ENCODE assay signal across 8 cellular contexts in genomic region chr20:36835025-36835424, GRCh38. TPM values are rescaled to one million over a fixed set of nuclear protein-coding genes. Genes with fewer than 3 reads are reported as not detected.
A peak's percentile ranks its signal among the peaks of the same experiment; 100 is the strongest.
DNase-seq lines count a peak whose midpoint lies in the region; ATAC-seq and TF ChIP-seq lines count a peak whose summit lies in the region.

No MANE protein-coding gene starts in this region.

- H3K27ac Mint-ChIP-seq in Caco-2 (ENCODE audit: unreplicated experiment) = peak overlapping the region; percentile 86

- no peak for TF ChIP-seq EP300 in ovary (IDR thresholded peaks at IDR 0.05)

- peaks cover 8% of the 10 kb centered on the region for H3K4me1 Mint-ChIP-seq in Caco-2 (ENCODE audit: low read depth, unreplicated experiment)

- H3K36me3 ChIP-seq in Caco-2 (ENCODE audit: control insufficient read depth, insufficient read depth, low read length) (no peaks in the 10 kb centered on the region), OCI-LY7 (ENCODE audit: insufficient read depth, low read length) (no peaks in the 10 kb centered on the region), duodenal mucosa (ENCODE audit: control insufficient read depth in 1 of 2, insufficient read depth in 2 of 2, low read length in 2 of 2) (no peaks in the 10 kb centered on the region), ovary (no peaks in the 10 kb centered on the region)

- H3K27me3 ChIP-seq in Caco-2 (replicated peaks; ENCODE audit: control insufficient read depth, insufficient read depth, low read length) (no peaks in the 10 kb centered on the region), duodenal mucosa (ENCODE audit: control insufficient read depth in 1 of 2, insufficient read depth in 2 of 2, low read length in 2 of 2) (no peaks in the 10 kb centered on the region), ovary (no peaks in the 10 kb centered on the region)

- TF ChIP-seq CTCF in Caco-2 (IDR thresholded peaks at IDR 0.05; ENCODE audit: insufficient read depth in 1 of 2, low read depth in 1 of 2, low read length in 1 of 2, severe bottlenecking in 1 of 2, unreplicated experiment in 1 of 2) (no peak), OCI-LY7 (conservative IDR thresholded peaks at IDR 0.05; ENCODE audit: low read length) (no peak), ovary (IDR thresholded peaks at IDR 0.05) (no peak)

- no peaks in the 10 kb centered on the region for H3K9me2 ChIP-seq in OCI-LY7 (ENCODE audit: insufficient read depth, low read length)

- peak overlapping the region; percentile 81 for H3K4me2 ChIP-seq in OCI-LY7 (ENCODE audit: low read length)

- H3K4me3 Mint-ChIP-seq in Caco-2 (ENCODE audit: unreplicated experiment) = peak overlapping the region; percentile 63

- no peak for ATAC-seq in GM18498 (IDR thresholded peaks at IDR 0.05; ENCODE audit: unreplicated experiment)
- no peak for ATAC-seq in HG02759 (IDR thresholded peaks at IDR 0.05; ENCODE audit: unreplicated experiment)
- ATAC-seq in HG02840 (IDR thresholded peaks at IDR 0.05; ENCODE audit: low FRiP score, unreplicated experiment) = no peak

- H3K4me3 ChIP-seq in Caco-2 (ENCODE audit: low read depth, low read length) = no peak overlapping the region
- peak overlapping the region; percentile 60 for H3K4me3 ChIP-seq in OCI-LY7 (ENCODE audit: low read depth, low read length, poor library complexity, severe bottlenecking)
- H3K4me3 ChIP-seq in duodenal mucosa (ENCODE audit: low read depth in 1 of 2, low read length in 2 of 2) = peak overlapping the region; percentile 58 to 67
- no peak overlapping the region for H3K4me3 ChIP-seq in ovary

- H4K20me1 ChIP-seq in OCI-LY7 (ENCODE audit: insufficient read depth, low read length) = no peaks in the 10 kb centered on the region

- H3K9me3 ChIP-seq in Caco-2 = no peaks in the 10 kb centered on the region
- H3K9me3 ChIP-seq in OCI-LY7 (ENCODE audit: low read length) = no peaks in the 10 kb centered on the region
- H3K9me3 ChIP-seq in duodenal mucosa (ENCODE audit: control insufficient read depth in 1 of 2, low read length in 2 of 2) = no peaks in the 10 kb centered on the region
- H3K9me3 ChIP-seq in ovary = no peaks in the 10 kb centered on the region

- TSS peak; percentile 53 for BruUV-seq in Caco-2 (replicated peaks; lab: Mats Ljungman, UMichigan)
- BruUV-seq in OCI-LY7 (replicated peaks; lab: Mats Ljungman, UMichigan) = TSS peak; percentile 86

- H3K9me3 Mint-ChIP-seq in Caco-2 (ENCODE audit: unreplicated experiment) = no peaks in the 10 kb centered on the region

- H3K9ac ChIP-seq in duodenal mucosa (ENCODE audit: low read depth in 1 of 2, low read length in 2 of 2) = peak overlapping the region in 1 of 2 donors; percentile 48

- no peaks in the 10 kb centered on the region for H3K79me2 ChIP-seq in OCI-LY7 (ENCODE audit: insufficient read depth, low read depth, low read length)

- CTCF ChIA-PET in Caco-2 (lab: Charles Lee) = interaction anchor here (0.6 to 2.7 kb wide), 6 partner anchors 27 to 380 kb away, joined by 3 to 14 read pairs (median 6); partner anchors contain the start of genes DSN1 and RAB5IF
- CTCF ChIA-PET in OCI-LY7 (lab: Charles Lee; ENCODE audit: unreplicated experiment) = interaction anchor here (0.7 to 3.7 kb wide), 8 partner anchors 12 to 332 kb away, joined by 3 to 22 read pairs (median 6); partner anchors contain the start of gene DSN1

- peak overlapping the region; percentile 78 for H3K27ac ChIP-seq in OCI-LY7 (ENCODE audit: low read depth, low read length, poor library complexity, severe bottlenecking)
- H3K27ac ChIP-seq in duodenal mucosa (ENCODE audit: low read depth, low read length) = peak overlapping the region; percentile 69
- H3K27ac ChIP-seq in ovary = peak overlapping the region; percentile 74

- POLR2A ChIA-PET in Caco-2 (lab: Charles Lee) = interaction anchor here (0.8 to 1.6 kb wide), 3 partner anchors 11 to 229 kb away, joined by 3 to 8 read pairs (median 3); partner anchors contain the start of genes DSN1 and RAB5IF
- POLR2A ChIA-PET in OCI-LY7 (lab: Charles Lee) = interaction anchor here (0.9 to 4.3 kb wide), 9 partner anchors 12 to 98 kb away, joined by 3 to 87 read pairs (median 5); no protein-coding TSS in a partner anchor

- WGBS in ovary, 3 donors = 40 to 56% (median 41%) methylated on average over 5 of the region's 5 CpGs

- no peaks in the 10 kb centered on the region for H3K27me3 Mint-ChIP-seq in Caco-2 (ENCODE audit: insufficient read depth, unreplicated experiment)

- intact Hi-C loops in Caco-2 (cut with micrococcal nuclease; ENCODE audit: unreplicated experiment) = no loop called here
- intact Hi-C loops in OCI-LY7 (cut with micrococcal nuclease; ENCODE audit: unreplicated experiment) = no loop called here
- intact Hi-C loops in ovary (cut with DNase I) = loop anchor here in 1 of 4 donors (5.0 kb wide), 1 partner anchor 957 kb away; no protein-coding TSS in a partner anchor

- DNase-seq in Caco-2 (no peak), OCI-LY7 (ENCODE audit: low spot score) (no peak), ovary (no peak), hippocampal formation (lab: John Stamatoyannopoulos, UW) (no peak)

- H3K36me3 Mint-ChIP-seq in Caco-2 (ENCODE audit: insufficient read depth, unreplicated experiment) = peaks cover 29% of the 10 kb centered on the region

- TF ChIP-seq POLR2A in ovary (IDR thresholded peaks at IDR 0.05) = no peak

- H3K4me1 ChIP-seq in Caco-2 (peaks cover 4% of the 10 kb centered on the region; the same call in 1 of the 2 replicates), OCI-LY7 (ENCODE audit: insufficient read depth, low read length, poor library complexity, severe bottlenecking) (peaks cover 34% of the 10 kb centered on the region), duodenal mucosa (ENCODE audit: control insufficient read depth in 1 of 2, insufficient read depth in 2 of 2, low read length in 2 of 2) (peaks cover 25% of the 10 kb centered on the region in 2 donors), ovary (ENCODE audit: insufficient read depth) (peaks cover 29% of the 10 kb centered on the region)

- H2AFZ ChIP-seq in OCI-LY7 (ENCODE audit: low read length) = peak overlapping the region; percentile 77; the same call in 1 of the 2 replicates

RNA-seq across cellular contexts. Expression of gene TLDC2, which starts 40.9 kb away (rescaled TPM):
- total RNA-seq in Caco-2 (2022) (0.14 TPM in 1 of 2 replicates, not detected in the other), OCI-LY7 (2022) (not detected in 2 replicates), ovary (under 1 TPM in 3 of 7 donors, not detected in 4; 0.10 to 0.95 (median 0.92) TPM)
- 0.18 TPM in 1 of 2 replicates, not detected in the other for total RNA-seq in OCI-LY7 (2014; rRNA removed; shearing (Covaris generic))
- under 1 TPM; 0.11 to 0.33 TPM for polyA plus RNA-seq in ovary

Comparison
In these comparisons a context has a peak if more than half of its experiments do, and no peak if none do; other contexts are left out.
1. H3K4me3 ChIP-seq: peak in OCI-LY7 (single experiment) and duodenal mucosa (2 of 2); none in Caco-2 (single experiment) and ovary (single experiment).
2. Peak in every context shown above with its lines, with median percentiles within 50 percentile points of each other: H3K27ac ChIP-seq.